Comparison of ENCODE assay signal across 21 cellular contexts in the genomic region with DNA sequence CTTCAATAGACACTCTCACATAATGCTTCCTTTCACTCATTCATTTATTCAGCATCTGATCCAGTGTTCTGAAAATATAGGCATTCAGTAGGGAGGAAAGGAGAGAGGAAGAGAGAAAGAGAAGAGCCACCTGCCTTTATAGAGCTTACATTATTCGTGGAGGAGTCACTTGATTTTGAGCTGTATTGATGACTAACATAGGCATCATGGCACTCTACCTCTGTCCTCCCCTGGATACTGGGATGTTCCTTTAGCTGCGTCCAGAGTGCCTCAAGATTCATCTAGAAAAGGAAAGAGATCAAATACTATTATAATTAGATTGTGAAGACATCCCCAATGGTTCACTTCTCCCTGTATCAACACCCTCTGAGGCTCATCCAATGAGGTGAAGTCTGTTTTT.
DNase-seq lines count a peak whose midpoint lies in the region; FAIRE-seq lines count a peak whose summit lies in the region.
"Had no signal": no experiment of that assay in that cellular context is flagged by ENCODE, and none has a peak within 500 bp of the region (broad histone marks: within the 10 kb centered on the region; RNA-seq: fewer than 3 reads in every experiment).

No MANE protein-coding gene starts in this region.

- peak; percentile 40 for FAIRE-seq in RCC 7860 (lab: Jason Lieb, UNC)
- FAIRE-seq: G401.6, H1 had no signal

- no peak overlapping the region for H2BK12ac ChIP-seq in neuronal stem cell (ENCODE audit: low read length)

- no peaks in the 10 kb centered on the region for H3K27me3 ChIP-seq in skeletal muscle tissue (ENCODE audit: control insufficient read depth in 3 of 3, insufficient read depth in 3 of 3, low read length in 3 of 3)
- H3K27me3 ChIP-seq in neuronal stem cell (ENCODE audit: control insufficient read depth in 3 of 3, insufficient read depth in 3 of 3, low read depth in 1 of 3, low read length in 3 of 3), result no peaks in the 10 kb centered on the region
- H3K27me3 ChIP-seq: BE2C had no signal

- H2AFZ ChIP-seq in neuronal stem cell (ENCODE audit: low read length), result no peak overlapping the region

- H2BK15ac ChIP-seq in neuronal stem cell (ENCODE audit: low read length), result no peak overlapping the region

- no peak overlapping the region for H3K18ac ChIP-seq in neuronal stem cell (ENCODE audit: low read length)

- no peak overlapping the region for H2BK5ac ChIP-seq in neuronal stem cell (ENCODE audit: low read length)

- H3K9ac ChIP-seq in skeletal muscle tissue (ENCODE audit: low read depth in 1 of 3, low read length in 3 of 3) (no peak overlapping the region), neuronal stem cell (ENCODE audit: low read depth, low read length, poor library complexity) (no peak overlapping the region)

- no peak overlapping the region for H4K8ac ChIP-seq in neuronal stem cell (ENCODE audit: low read depth, low read length)

- H3K36me3 ChIP-seq in skeletal muscle tissue (ENCODE audit: control insufficient read depth in 3 of 3, insufficient read depth in 3 of 3, low read length in 3 of 3) (no peaks in the 10 kb centered on the region), neuronal stem cell (replicated peaks in 1 of 2; ENCODE audit: control insufficient read depth in 2 of 2, insufficient read depth in 2 of 2, low read length in 2 of 2) (no peaks in the 10 kb centered on the region)
- H3K36me3 ChIP-seq: BE2C had no signal

- no peaks in the 10 kb centered on the region for H3K9me3 ChIP-seq in skeletal muscle tissue (ENCODE audit: control insufficient read depth in 3 of 3, low read length in 3 of 3)
- no peaks in the 10 kb centered on the region for H3K9me3 ChIP-seq in neuronal stem cell (replicated peaks in 1 of 2; ENCODE audit: control insufficient read depth in 2 of 2, insufficient read depth in 1 of 2, low read depth in 1 of 2, low read length in 2 of 2)
- H3K9me3 ChIP-seq: BE2C had no signal

- WGBS in neuronal stem cell (ENCODE audit: extremely low coverage in 2 of 2, insufficient read length in 2 of 2, insufficient replicate concordance in 1 of 2), 2 donors, result no CpG with 5 or more reads among the region's 2 CpGs

- no peak overlapping the region for H3K4ac ChIP-seq in neuronal stem cell (ENCODE audit: low read length)

- H3K14ac ChIP-seq in neuronal stem cell (ENCODE audit: low read length), result no peak overlapping the region

- H4K91ac ChIP-seq in neuronal stem cell (ENCODE audit: low read depth, low read length, poor library complexity), result no peak overlapping the region

- H3K4me3 ChIP-seq in skeletal muscle tissue (ENCODE audit: low read length in 3 of 3) (no peak overlapping the region), neuronal stem cell (ENCODE audit: low read length in 2 of 2) (no peak overlapping the region)

- H3K23ac ChIP-seq in neuronal stem cell (ENCODE audit: low read depth, low read length, poor library complexity), result no peak overlapping the region

- H3K4me1 ChIP-seq in skeletal muscle tissue (ENCODE audit: control insufficient read depth in 3 of 3, insufficient read depth in 3 of 3, low read length in 3 of 3), result peaks cover 13 to 23% (median 14%) of the 10 kb centered on the region in 3 donors
- H3K4me1 ChIP-seq in neuronal stem cell (ENCODE audit: control insufficient read depth in 2 of 2, insufficient read depth in 1 of 2, low read depth in 1 of 2, low read length in 2 of 2), result no peaks in the 10 kb centered on the region
- H3K4me1 ChIP-seq: BE2C had no signal

- H3K79me1 ChIP-seq in neuronal stem cell (ENCODE audit: low read depth, low read length), result no peaks in the 10 kb centered on the region

- peak; percentile 2 for DNase-seq in DMS53 (lab: John Stamatoyannopoulos, UW)
- DNase-seq in DMS53 treated with DMSO at 0.1 percent for 48 hours (lab: John Stamatoyannopoulos, UW; ENCODE audit: unreplicated experiment), result no peak
- peak; percentile 47 for DNase-seq in RCC 7860 (ENCODE audit: low spot score)
- DNase-seq in epithelial cell of prostate (ENCODE audit: low read depth, low spot score), result no peak
- no peak for DNase-seq in stimulated activated CD4-positive, alpha-beta T cell treated with anti-CD3 and anti-CD28 coated beads, Interleukin-12 subunit alpha, Interleukin-12 subunit beta, amount 100 ng/mL, for 4 hours
- DNase-seq in NCI-H2081 (lab: John Stamatoyannopoulos, UW), result no peak
- no peak for DNase-seq in neuronal stem cell (ENCODE audit: low spot score)
- DNase-seq: BE2C; CD4-positive, alpha-beta T cell; DMS79; Kasumi-1; NCI-H1105 treated with DMSO at 0.1 percent for 48 hours; NCI-H187 treated with DMSO at 0.1 percent for 48 hours; NCI-H2171; NCI-H446; NCI-H69; OCI-M1 had no signal

- H3K4me2 ChIP-seq in neuronal stem cell (ENCODE audit: insufficient read depth, low read length, poor library complexity, severe bottlenecking), result no peak overlapping the region

- H3K27ac ChIP-seq in epithelial cell of prostate (peak overlapping the region; percentile 47), skeletal muscle tissue (ENCODE audit: low read depth, low read length) (peak overlapping the region; percentile 67), neuronal stem cell (replicated peaks; ENCODE audit: low read length) (no peak overlapping the region)
- H3K27ac ChIP-seq: 22Rv1 had no signal

- no peak overlapping the region for H2BK120ac ChIP-seq in neuronal stem cell (ENCODE audit: low read depth, low read length)

- H2AK5ac ChIP-seq in neuronal stem cell (ENCODE audit: low read depth, low read length), result no peak overlapping the region

Comparison
In these comparisons a context has a peak if more than half of its experiments do, and no peak if none do; other contexts are left out.
1. DNase-seq: peak in DMS53 (single experiment) and RCC 7860 (single experiment); none in DMS53 treated with DMSO at 0.1 percent for 48 hours (single experiment), epithelial cell of prostate (single experiment), stimulated activated CD4-positive, alpha-beta T cell treated with anti-CD3 and anti-CD28 coated beads, Interleukin-12 subunit alpha, Interleukin-12 subunit beta, amount 100 ng/mL, for 4 hours (single experiment), NCI-H2081 (0 of 2) and neuronal stem cell (single experiment).